ENCODE assay signal across 19 cellular contexts in the genomic region with DNA sequence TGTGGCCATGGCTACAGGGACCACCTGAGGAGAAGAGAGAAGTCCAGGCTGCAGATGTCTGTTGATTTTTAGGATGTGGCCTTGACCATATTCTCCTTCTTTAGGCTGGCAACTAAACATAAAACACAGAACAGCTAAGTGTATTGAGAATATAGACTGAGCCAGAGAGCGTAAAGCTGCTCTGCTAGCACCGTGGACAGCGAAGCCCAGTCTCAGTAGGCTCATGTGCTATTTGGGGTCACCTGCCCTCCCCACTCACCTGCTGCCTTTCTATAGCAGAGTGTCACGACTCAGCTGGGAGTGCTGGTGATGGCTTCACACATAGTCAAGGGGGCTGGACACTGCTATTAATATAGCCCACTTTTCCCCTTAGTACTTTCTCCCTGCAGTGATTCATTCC.
DNase-seq lines count a peak whose midpoint lies in the region; ATAC-seq, FAIRE-seq and TF ChIP-seq lines count a peak whose summit lies in the region.
"Had no signal": no experiment of that assay in that cellular context is flagged by ENCODE, and none has a peak within 500 bp of the region (broad histone marks: within the 10 kb centered on the region; RNA-seq: fewer than 3 reads in every experiment).

No MANE protein-coding gene starts in this region.

- H3K9me2 ChIP-seq in HCT116 (ENCODE audit: insufficient read depth), result no peaks in the 10 kb centered on the region

- H2AFZ ChIP-seq in HCT116 (ENCODE audit: low read depth, low read length, poor library complexity, severe bottlenecking) (no peak overlapping the region), GM12878 (ENCODE audit: control insufficient read depth, low read depth, low read length) (no peak overlapping the region)

- no peaks in the 10 kb centered on the region for H3K4me1 ChIP-seq in HCT116 (ENCODE audit: control insufficient read depth in 1 of 2, insufficient read depth in 2 of 2, low read length in 2 of 2)
- H3K4me1 ChIP-seq in GM12878 (ENCODE audit: control insufficient read depth, insufficient read depth, low read length), result no peaks in the 10 kb centered on the region
- no peaks in the 10 kb centered on the region for H3K4me1 ChIP-seq in right cardiac atrium (ENCODE audit: control insufficient read depth, insufficient read depth, low read length)
- no peaks in the 10 kb centered on the region for H3K4me1 ChIP-seq in adrenal gland (replicated peaks in 1 of 2)

- intact Hi-C loops in HCT116 (cut with micrococcal nuclease) (no loop called here), GM12878 (cut with micrococcal nuclease; ENCODE audit: unreplicated experiment) (no loop called here), right cardiac atrium (cut with DNase I) (no loop called here), adrenal gland (cut with DNase I) (no loop called here)

- H3K4me3 ChIP-seq in HCT116 (replicated peaks in 1 of 2; ENCODE audit: low read depth in 1 of 2, low read length in 2 of 2) (no peak overlapping the region), GM12878 (no peak overlapping the region), right cardiac atrium (ENCODE audit: low read length) (no peak overlapping the region), adrenal gland (no peak overlapping the region), coronary artery (no peak overlapping the region)
- H3K4me3 ChIP-seq: K562 had no signal

- TF ChIP-seq RAD21 in HCT116 (IDR thresholded peaks at IDR 0.05; ENCODE audit: low read depth) (no peak), GM12878 (IDR thresholded peaks at IDR 0.05; ENCODE audit: insufficient read depth, low read depth, low read length) (no peak)

- TF ChIP-seq CTCF in HCT116 (IDR thresholded peaks at IDR 0.05 in 2 of 3, conservative IDR thresholded peaks at IDR 0.05 in 1 of 3; ENCODE audit: borderline replicate concordance in 1 of 3, insufficient read depth in 1 of 3, low read depth in 2 of 3, low read length in 2 of 3) (no peak), GM12878 (IDR thresholded peaks at IDR 0.05 in 2 of 3, conservative IDR thresholded peaks at IDR 0.05 in 1 of 3; ENCODE audit: control insufficient read depth in 2 of 3, extremely low read depth in 1 of 3, insufficient read depth in 1 of 3, low read depth in 3 of 3, low read length in 3 of 3) (no peak), adrenal gland (IDR thresholded peaks at IDR 0.05) (no peak), coronary artery (IDR thresholded peaks at IDR 0.05) (no peak)

- H3K79me2 ChIP-seq in HCT116 (ENCODE audit: insufficient read depth, low read length), result no peaks in the 10 kb centered on the region
- no peaks in the 10 kb centered on the region for H3K79me2 ChIP-seq in GM12878 (ENCODE audit: control insufficient read depth, insufficient read depth, low read length)

- DNase-seq in HCT116 (ENCODE audit: low read depth, low spot score) (no peak), NCI-H1105 treated with DMSO at 0.1 percent for 48 hours (lab: John Stamatoyannopoulos, UW) (peak; percentile 44), GM12878 (ENCODE audit: low read depth, low spot score) (no peak), iPS-NIHi7 (ENCODE audit: extremely low spot score) (peak; percentile 46), right cardiac atrium (no peak), adrenal gland (no peak), coronary artery (ENCODE audit: low spot score) (no peak)
- no peak for DNase-seq in activated naive CD4-positive, alpha-beta T cell treated with anti-CD3 and anti-CD28 coated beads, Interleukin-2, amount 50 U/mL, for 72 hours (ENCODE audit: low spot score in 2 of 2)
- DNase-seq: C1 segment of cervical spinal cord, DND-41, HCEC 1CT, NCI-H1092 treated with DMSO at 0.1 percent for 48 hours, NCI-H187 treated with DMSO at 0.1 percent for 48 hours, NCI-H2227 treated with DMSO at 0.1 percent for 48 hours, NCI-H510A treated with DMSO at 0.1 percent for 48 hours, Right ventricle myocardium superior, SW 1271 had no signal

- no peak overlapping the region for H3K27ac Mint-ChIP-seq in activated naive CD4-positive, alpha-beta T cell treated with anti-CD3 and anti-CD28 coated beads, Interleukin-2, amount 50 U/mL, for 72 hours

- no peaks in the 10 kb centered on the region for H3K36me3 Mint-ChIP-seq in activated naive CD4-positive, alpha-beta T cell treated with anti-CD3 and anti-CD28 coated beads, Interleukin-2, amount 50 U/mL, for 72 hours

- H3K9me3 Mint-ChIP-seq in activated naive CD4-positive, alpha-beta T cell treated with anti-CD3 and anti-CD28 coated beads, Interleukin-2, amount 50 U/mL, for 72 hours, result peaks cover 0 to 5% of the 10 kb centered on the region in 2 donors

- TF ChIP-seq EP300 in GM12878 (IDR thresholded peaks at IDR 0.05; ENCODE audit: borderline replicate concordance in 1 of 2, control insufficient read depth in 1 of 2, low read depth in 2 of 2, low read length in 2 of 2), result no peak

- ATAC-seq in HCT116, result no peak
- no peak for ATAC-seq in GM12878
- ATAC-seq in right cardiac atrium, result no peak
- no peak for ATAC-seq in activated naive CD4-positive, alpha-beta T cell treated with anti-CD3 and anti-CD28 coated beads, Interleukin-2, amount 50 U/mL, for 72 hours
- ATAC-seq: K562 had no signal

- H3K27ac ChIP-seq in HCT116 (ENCODE audit: low read depth, low read length) (no peak overlapping the region), GM12878 (ENCODE audit: control insufficient read depth, insufficient read depth) (no peak overlapping the region), right cardiac atrium (ENCODE audit: low read length) (no peak overlapping the region), adrenal gland (no peak overlapping the region), coronary artery (no peak overlapping the region)

- no peak overlapping the region for H3K4me2 ChIP-seq in HCT116 (ENCODE audit: low read length)
- no peak overlapping the region for H3K4me2 ChIP-seq in GM12878 (ENCODE audit: control insufficient read depth, insufficient read depth)

- CTCF ChIA-PET in HCT116 (lab: Charles Lee) (no interaction called here), GM12878 (lab: Yijun Ruan, JAX) (no interaction called here)

- H3K27me3 ChIP-seq in HCT116 (ENCODE audit: insufficient read depth, low read length) (no peaks in the 10 kb centered on the region), GM12878 (replicated peaks in 1 of 2; ENCODE audit: control insufficient read depth in 2 of 2, insufficient read depth in 2 of 2, low read length in 1 of 2) (no peaks in the 10 kb centered on the region), right cardiac atrium (ENCODE audit: control insufficient read depth, insufficient read depth) (peaks cover 2% of the 10 kb centered on the region), adrenal gland (no peaks in the 10 kb centered on the region)

- in situ Hi-C loops in GM12878 (cut with MboI), result no loop called here

- SMC1A ChIA-PET in GM12878 (lab: Charles Lee; ENCODE audit: uncharacterized antibody, unreplicated experiment), result interaction anchor here (1.1 kb wide), 1 partner anchor 10 kb away, joined by 3 read pairs; no protein-coding TSS in a partner anchor

- no peak for TF ChIP-seq POLR2A in HCT116 (IDR thresholded peaks at IDR 0.05; ENCODE audit: borderline replicate concordance, extremely low read depth, insufficient read depth, insufficient read length)
- TF ChIP-seq POLR2A in GM12878 (IDR thresholded peaks at IDR 0.05; ENCODE audit: low read depth, low read length), result no peak
- no peak for TF ChIP-seq POLR2A in adrenal gland (IDR thresholded peaks at IDR 0.05)

- POLR2A ChIA-PET in HCT116 (lab: Charles Lee) (no interaction called here), GM12878 (lab: Charles Lee) (no interaction called here)

- no peak overlapping the region for H3K9ac ChIP-seq in HCT116 (ENCODE audit: low read length)
- no peak overlapping the region for H3K9ac ChIP-seq in GM12878 (ENCODE audit: control insufficient read depth, insufficient read depth, low read length)

- no peaks in the 10 kb centered on the region for H3K36me3 ChIP-seq in HCT116 (ENCODE audit: control insufficient read depth in 1 of 2, insufficient read depth in 2 of 2, low read length in 2 of 2)
- no peaks in the 10 kb centered on the region for H3K36me3 ChIP-seq in GM12878 (ENCODE audit: control insufficient read depth in 2 of 2, insufficient read depth in 2 of 2, low read length in 1 of 2)
- H3K36me3 ChIP-seq in adrenal gland (replicated peaks in 1 of 2), result no peaks in the 10 kb centered on the region

- no peak for FAIRE-seq in GM12878 (lab: Jason Lieb, UNC)
- FAIRE-seq: K562, RCC 7860 had no signal

- no peaks in the 10 kb centered on the region for H3K9me3 ChIP-seq in HCT116 (ENCODE audit: control insufficient read depth in 1 of 2, insufficient read depth in 1 of 2, low read depth in 1 of 2, low read length in 2 of 2)
- H3K9me3 ChIP-seq in GM12878 (replicated peaks; ENCODE audit: control insufficient read depth, insufficient read depth, low read length), result no peaks in the 10 kb centered on the region
- H3K9me3 ChIP-seq in right cardiac atrium (ENCODE audit: control insufficient read depth, low read length), result no peaks in the 10 kb centered on the region
- H3K9me3 ChIP-seq in adrenal gland (replicated peaks in 1 of 3), result no peaks in the 10 kb centered on the region

- no peaks in the 10 kb centered on the region for H4K20me1 ChIP-seq in HCT116 (ENCODE audit: insufficient read depth)
- no peaks in the 10 kb centered on the region for H4K20me1 ChIP-seq in GM12878 (ENCODE audit: control insufficient read depth, insufficient read depth)

- no TSS peak for BruUV-seq in HCT116 (replicated peaks; lab: Mats Ljungman, UMichigan)
- BruUV-seq in GM12878 (replicated peaks; lab: Mats Ljungman, UMichigan), result no TSS peak

- WGBS in GM12878 (ENCODE audit: insufficient coverage, insufficient replicate concordance, low lambda C conversion rate, missing lambda C conversion rate), result 47% methylated on average over 4 of the region's 4 CpGs
- 45% methylated on average over 4 of the region's 4 CpGs for WGBS in right cardiac atrium
- 24 to 49% (median 32%) methylated on average over 4 of the region's 4 CpGs for WGBS in adrenal gland, 4 donors

- RAD21 ChIA-PET in HCT116 (lab: Charles Lee; ENCODE audit: low non-redundant PET in 1 of 2, low total read pairs in 2 of 2, uncharacterized antibody in 2 of 2, unreplicated experiment in 2 of 2) (no interaction called here), GM12878 (lab: Charles Lee; ENCODE audit: unreplicated experiment) (no interaction called here)

Comparison
In these comparisons a context has a peak if more than half of its experiments do, and no peak if none do; other contexts are left out.
1. DNase-seq: peak in NCI-H1105 treated with DMSO at 0.1 percent for 48 hours (single experiment) and iPS-NIHi7 (single experiment); none in HCT116 (single experiment), GM12878 (single experiment), right cardiac atrium (0 of 3), activated naive CD4-positive, alpha-beta T cell treated with anti-CD3 and anti-CD28 coated beads, Interleukin-2, amount 50 U/mL, for 72 hours (0 of 2), adrenal gland (0 of 7) and coronary artery (single experiment).
2. Of the 18 proteins assayed by ChIP-seq in both GM12878 and HCT116: peak only in GM12878: none; only in HCT116: none; in both: REST; in neither: 17.